Comparison of ENCODE assay signal across 8 cellular contexts in genomic region chr10:51001587-51001986, GRCh38.
A peak's percentile ranks its signal among the peaks of the same experiment; 100 is the strongest.
DNase-seq lines count a peak whose midpoint lies in the region; ATAC-seq and TF ChIP-seq lines count a peak whose summit lies in the region.

No MANE protein-coding gene starts in this region.

- H3K27ac ChIP-seq in CD4-positive, alpha-beta T cell (ENCODE audit: low read depth, low read length) = no peak overlapping the region
- H3K27ac ChIP-seq in GM23338 (ENCODE audit: low read depth) (no peak overlapping the region), suprapubic skin (no peak overlapping the region), substantia nigra (ENCODE audit: low read depth, low read length, poor library complexity, severe bottlenecking) (no peak overlapping the region)

- no peaks in the 10 kb centered on the region for H3K9me3 ChIP-seq in CD4-positive, alpha-beta T cell (ENCODE audit: control insufficient read depth, low read length)
- no peaks in the 10 kb centered on the region for H3K9me3 ChIP-seq in suprapubic skin

- no peaks in the 10 kb centered on the region for H3K9me2 ChIP-seq in GM23338 (ENCODE audit: insufficient read depth)

- H3K27ac Mint-ChIP-seq in CD4-positive, alpha-beta T cell = no peak overlapping the region
- no peak overlapping the region for H3K27ac Mint-ChIP-seq in GM23338

- H2AFZ ChIP-seq in GM23338 = no peak overlapping the region

- H3K4me3 ChIP-seq in GM23338 (no peak overlapping the region), suprapubic skin (no peak overlapping the region)

- H3K27me3 Mint-ChIP-seq in CD4-positive, alpha-beta T cell = peaks cover 20% of the 10 kb centered on the region
- peaks cover 2% of the 10 kb centered on the region for H3K27me3 Mint-ChIP-seq in GM23338 (ENCODE audit: insufficient read depth, low read depth, poor library complexity)

- DNase-seq in CD4-positive, alpha-beta T cell = no peak
- DNase-seq in GM23338 (ENCODE audit: low spot score) (peak; percentile 69), RPMI8226 (peak; percentile 7), Right ventricle myocardium superior (no peak), suprapubic skin (ENCODE audit: low spot score in 2 of 2) (no peak), NCI-H128 (lab: John Stamatoyannopoulos, UW; ENCODE audit: unreplicated experiment) (no peak), substantia nigra (lab: John Stamatoyannopoulos, UW) (no peak)
- no peak for DNase-seq in stimulated activated CD4-positive, alpha-beta T cell treated with anti-CD3 and anti-CD28 coated beads, Interleukin-4, amount 100 ng/mL, for 1 hour

- WGBS in suprapubic skin = 4% methylated on average over 1 of the region's 1 CpG

- H3K36me3 ChIP-seq in GM23338 (ENCODE audit: insufficient read depth) (no peaks in the 10 kb centered on the region), suprapubic skin (no peaks in the 10 kb centered on the region)

- ATAC-seq in CD4-positive, alpha-beta T cell (ENCODE audit: poor library complexity) = no peak
- ATAC-seq in GM23338 = peak; percentile 80
- peak; percentile 79 for ATAC-seq in Right ventricle myocardium superior (ENCODE audit: poor library complexity)

- H3F3A ChIP-seq in GM23338 (replicated peaks; ENCODE audit: low read depth) = no peaks in the 10 kb centered on the region

- peak; percentile 73 for TF ChIP-seq CTCF in CD4-positive, alpha-beta T cell (IDR thresholded peaks at IDR 0.05)
- TF ChIP-seq CTCF in GM23338 (conservative IDR thresholded peaks at IDR 0.05; ENCODE audit: low read depth in 2 of 2) (peak; percentile 63 to 83), suprapubic skin (IDR thresholded peaks at IDR 0.05) (peak; percentile 19 to 23)

- H3K79me2 ChIP-seq in GM23338 (replicated peaks; ENCODE audit: insufficient read depth) = no peaks in the 10 kb centered on the region

- no peak overlapping the region for H3K4me3 Mint-ChIP-seq in CD4-positive, alpha-beta T cell
- no peak overlapping the region for H3K4me3 Mint-ChIP-seq in GM23338

- no peak overlapping the region for H3K4me2 ChIP-seq in GM23338

- no peaks in the 10 kb centered on the region for H3K36me3 Mint-ChIP-seq in CD4-positive, alpha-beta T cell (ENCODE audit: low read depth)
- H3K36me3 Mint-ChIP-seq in GM23338 (ENCODE audit: low read depth) = no peaks in the 10 kb centered on the region

- TF ChIP-seq EP300 in suprapubic skin (IDR thresholded peaks at IDR 0.05) = no peak

- H3K27me3 ChIP-seq in CD4-positive, alpha-beta T cell (ENCODE audit: control insufficient read depth, insufficient read depth, low read length) = peaks cover 6% of the 10 kb centered on the region
- no peaks in the 10 kb centered on the region for H3K27me3 ChIP-seq in GM23338 (ENCODE audit: insufficient read depth)
- H3K27me3 ChIP-seq in suprapubic skin = peaks cover 5% of the 10 kb centered on the region

- CTCF ChIA-PET in CD4-positive, alpha-beta T cell (lab: Charles Lee) = no interaction called here

- no peaks in the 10 kb centered on the region for H3K9me3 Mint-ChIP-seq in CD4-positive, alpha-beta T cell
- no peaks in the 10 kb centered on the region for H3K9me3 Mint-ChIP-seq in GM23338

- intact Hi-C loops in CD4-positive, alpha-beta T cell (cut with DNase I, micrococcal nuclease) = loop anchor here (1.0 to 5.0 kb wide), 4 partner anchors 959 to 1726 kb away; no protein-coding TSS in a partner anchor
- intact Hi-C loops in Right ventricle myocardium superior (cut with DNase I) = loop anchor here (5.0 kb wide), 1 partner anchor 1216 kb away; no protein-coding TSS in a partner anchor

- H3K4me1 Mint-ChIP-seq in CD4-positive, alpha-beta T cell (ENCODE audit: low read depth) = no peaks in the 10 kb centered on the region
- H3K4me1 Mint-ChIP-seq in GM23338 = peaks cover 11% of the 10 kb centered on the region

- no peak for TF ChIP-seq POLR2A in suprapubic skin (IDR thresholded peaks at IDR 0.05)

- H4K20me1 ChIP-seq in GM23338 (replicated peaks; ENCODE audit: insufficient read depth) = no peaks in the 10 kb centered on the region

- H3K4me1 ChIP-seq in GM23338 (ENCODE audit: insufficient read depth) (peaks cover 7% of the 10 kb centered on the region), suprapubic skin (no peaks in the 10 kb centered on the region)

- POLR2A ChIA-PET in CD4-positive, alpha-beta T cell (lab: Charles Lee) = no interaction called here

TF ChIP-seq in GM23338, 12 proteins besides CTCF, POLR2A, EP300 and RAD21:
- no peak for TF ChIP-seq JUNB (IDR thresholded peaks at IDR 0.05; ENCODE audit: unreplicated experiment)
- TF ChIP-seq, protein P1, sequence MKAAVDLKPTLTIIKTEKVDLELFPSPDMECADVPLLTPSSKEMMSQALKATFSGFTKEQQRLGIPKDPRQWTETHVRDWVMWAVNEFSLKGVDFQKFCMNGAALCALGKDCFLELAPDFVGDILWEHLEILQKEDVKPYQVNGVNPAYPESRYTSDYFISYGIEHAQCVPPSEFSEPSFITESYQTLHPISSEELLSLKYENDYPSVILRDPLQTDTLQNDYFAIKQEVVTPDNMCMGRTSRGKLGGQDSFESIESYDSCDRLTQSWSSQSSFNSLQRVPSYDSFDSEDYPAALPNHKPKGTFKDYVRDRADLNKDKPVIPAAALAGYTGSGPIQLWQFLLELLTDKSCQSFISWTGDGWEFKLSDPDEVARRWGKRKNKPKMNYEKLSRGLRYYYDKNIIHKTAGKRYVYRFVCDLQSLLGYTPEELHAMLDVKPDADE (IDR thresholded peaks at IDR 0.05) = no peak

Comparison
In these comparisons a context has a peak if more than half of its experiments do, and no peak if none do; other contexts are left out.
1. DNase-seq: peak in GM23338 (single experiment) and RPMI8226 (single experiment); none in CD4-positive, alpha-beta T cell (0 of 10), Right ventricle myocardium superior (single experiment), suprapubic skin (0 of 2), stimulated activated CD4-positive, alpha-beta T cell treated with anti-CD3 and anti-CD28 coated beads, Interleukin-4, amount 100 ng/mL, for 1 hour (single experiment), NCI-H128 (single experiment) and substantia nigra (0 of 49).
2. CTCF ChIP-seq: peak in every context shown above with its lines; median percentile 73 in CD4-positive, alpha-beta T cell; 73 in GM23338; 21 in suprapubic skin.